In the genomic region with DNA sequence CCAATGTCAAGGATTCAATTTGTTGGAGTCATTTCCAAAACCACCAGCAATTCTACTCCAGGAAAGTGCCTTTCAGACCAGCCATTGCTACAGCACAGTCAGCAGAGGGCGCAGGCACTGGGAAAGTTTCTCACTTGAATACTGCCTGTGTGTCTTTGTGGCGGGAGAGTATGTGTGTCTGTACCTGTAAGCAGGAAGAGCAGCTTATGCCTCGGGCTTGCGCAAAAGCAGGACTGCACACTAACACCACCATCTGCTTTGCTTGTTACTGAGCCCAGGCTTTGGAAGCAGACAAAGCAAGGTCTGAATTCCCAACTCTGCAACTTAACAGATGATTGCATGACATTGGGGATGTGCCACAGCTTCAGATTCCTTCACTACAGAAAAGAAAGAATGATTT, we compare ENCODE assay signal across 8 cellular contexts. TPM values are rescaled to one million over a fixed set of nuclear protein-coding genes. Genes with fewer than 3 reads are reported as not detected.
DNase-seq lines count a peak whose midpoint lies in the region; ATAC-seq lines count a peak whose summit lies in the region.

No MANE protein-coding gene starts in this region.

- CTCF ChIA-PET in activated CD4-positive, alpha-beta T cell treated with anti-CD3 and anti-CD28 coated beads, Interleukin-2, amount 10 ng/mL, durations not matched to agents 7 days and 5 days (lab: Charles Lee): interaction anchor here (0.8 to 3.5 kb wide), 5 partner anchors 33 to 79 kb away, joined by 3 to 11 read pairs (median 4); no protein-coding TSS in a partner anchor

- H3K27ac Mint-ChIP-seq in activated CD4-positive, alpha-beta T cell treated with anti-CD3 and anti-CD28 coated beads, Interleukin-2, amount 10 ng/mL, durations not matched to agents 7 days and 5 days: no peak overlapping the region

- H3K4me1 Mint-ChIP-seq in activated CD4-positive, alpha-beta T cell treated with anti-CD3 and anti-CD28 coated beads, Interleukin-2, amount 10 ng/mL, durations not matched to agents 7 days and 5 days: peaks cover 22% of the 10 kb centered on the region

- ATAC-seq in GM18861 (IDR thresholded peaks at IDR 0.05; ENCODE audit: unreplicated experiment): peak; percentile 67
- peak; percentile 60 for ATAC-seq in HG03565 (IDR thresholded peaks at IDR 0.05; ENCODE audit: unreplicated experiment)

- DNase-seq in AG08395 (ENCODE audit: low spot score): peak; percentile 58
- peak; percentile 67 for DNase-seq in NCI-H526 treated with DMSO at 0.1 percent for 48 hours (lab: John Stamatoyannopoulos, UW)
- DNase-seq in activated CD4-positive, alpha-beta T cell treated with anti-CD3 and anti-CD28 coated beads, Interleukin-2, amount 10 ng/mL, durations not matched to agents 7 days and 5 days: peak; percentile 84
- peak; percentile 78 for DNase-seq in ecto neural progenitor cell (ENCODE audit: low spot score)
- peak; percentile 87 for DNase-seq in medulla oblongata (ENCODE audit: extremely low spot score)
- peak; percentile 40 to 51 for DNase-seq in stimulated activated CD8-positive, alpha-beta memory T cell treated with anti-CD3 and anti-CD28 coated beads, Interleukin-2, amount 100 ng/mL, for 48 hours (ENCODE audit: low read depth in 2 of 2)

- no peaks in the 10 kb centered on the region for H3K9me3 Mint-ChIP-seq in activated CD4-positive, alpha-beta T cell treated with anti-CD3 and anti-CD28 coated beads, Interleukin-2, amount 10 ng/mL, durations not matched to agents 7 days and 5 days

- POLR2A ChIA-PET in activated CD4-positive, alpha-beta T cell treated with anti-CD3 and anti-CD28 coated beads, Interleukin-2, amount 10 ng/mL, durations not matched to agents 7 days and 5 days (lab: Charles Lee): interaction anchor here (0.6 kb wide), 1 partner anchor 309 kb away, joined by 4 read pairs; no protein-coding TSS in a partner anchor

- H3K36me3 Mint-ChIP-seq in activated CD4-positive, alpha-beta T cell treated with anti-CD3 and anti-CD28 coated beads, Interleukin-2, amount 10 ng/mL, durations not matched to agents 7 days and 5 days (ENCODE audit: low read depth): no peaks in the 10 kb centered on the region

- H3K4me3 Mint-ChIP-seq in activated CD4-positive, alpha-beta T cell treated with anti-CD3 and anti-CD28 coated beads, Interleukin-2, amount 10 ng/mL, durations not matched to agents 7 days and 5 days: no peak overlapping the region

- H3K27me3 Mint-ChIP-seq in activated CD4-positive, alpha-beta T cell treated with anti-CD3 and anti-CD28 coated beads, Interleukin-2, amount 10 ng/mL, durations not matched to agents 7 days and 5 days: peaks cover 39% of the 10 kb centered on the region

RNA-seq across cellular contexts. Expression of a gene that starts 7.0 kb away (rescaled TPM):
- not detected for total RNA-seq in activated CD4-positive, alpha-beta T cell treated with anti-CD3 and anti-CD28 coated beads, Interleukin-2, amount 10 ng/mL, durations not matched to agents 7 days and 5 days

RNA-seq across cellular contexts. Expression of a gene that starts 22.3 kb away (rescaled TPM):
- not detected for total RNA-seq in activated CD4-positive, alpha-beta T cell treated with anti-CD3 and anti-CD28 coated beads, Interleukin-2, amount 10 ng/mL, durations not matched to agents 7 days and 5 days

RNA-seq across cellular contexts. Expression of a gene that starts 27.5 kb away (rescaled TPM):
- total RNA-seq in activated CD4-positive, alpha-beta T cell treated with anti-CD3 and anti-CD28 coated beads, Interleukin-2, amount 10 ng/mL, durations not matched to agents 7 days and 5 days: not detected

Comparison
In these comparisons a context has a peak if more than half of its experiments do, and no peak if none do; other contexts are left out.
1. Peak in every context shown above with its lines: DNase-seq and ATAC-seq.